Comparison of ENCODE assay signal across 8 cellular contexts in genomic region chrX:9995855-9996339, GRCh38. TPM values are rescaled to one million over a fixed set of nuclear protein-coding genes. Genes with fewer than 3 reads are reported as not detected.
DNase-seq lines count a peak whose midpoint lies in the region; ATAC-seq, FAIRE-seq and TF ChIP-seq lines count a peak whose summit lies in the region.

No MANE protein-coding gene starts in this region.

- no peaks in the 10 kb centered on the region for H3K9me2 ChIP-seq in PC-3 (replicated peaks; ENCODE audit: low read length)

- peak overlapping the region; percentile 75 for H3K4me3 Mint-ChIP-seq in activated T-helper 2 cell treated with anti-CD3 and anti-CD28 coated beads, Interferon-gamma antibody, Interleukin-2, Interleukin-4, amounts not matched to agents 10 μg/mL and 5 μg/mL and 100 μg/mL, durations not matched to agents 14 hours and 24 hours and 36 hours (ENCODE audit: low read depth)

- ATAC-seq in A549 (peak; percentile 74 to 97), GM18511 (IDR thresholded peaks at IDR 0.05; ENCODE audit: unreplicated experiment) (peak; percentile 80), PC-3 (peak; percentile 64)

- peak overlapping the region; percentile 90 for H3K27ac Mint-ChIP-seq in activated T-helper 2 cell treated with anti-CD3 and anti-CD28 coated beads, Interferon-gamma antibody, Interleukin-2, Interleukin-4, amounts not matched to agents 10 μg/mL and 5 μg/mL and 100 μg/mL, durations not matched to agents 14 hours and 24 hours and 36 hours

- FAIRE-seq in A549 (lab: Jason Lieb, UNC), result peak; percentile 61

- H3K9me3 ChIP-seq in A549, result peaks cover 19% of the 10 kb centered on the region
- H3K9me3 ChIP-seq in PC-3 (ENCODE audit: low read length), result 0 out of 2 replicates have a peak, but pooled peaks cover 7% of the 10 kb centered on the region
- H3K9me3 ChIP-seq in testis, result no peaks in the 10 kb centered on the region

- CTCF ChIA-PET in A549 (lab: Yijun Ruan, JAX), result interaction anchor here (0.6 to 11.2 kb wide), 17 partner anchors 8 to 550 kb away, joined by 3 to 216 read pairs (median 3); no protein-coding TSS in a partner anchor
- CTCF ChIA-PET in PC-3 (lab: Charles Lee), result no interaction called here

- peak overlapping the region; percentile 52 to 73; a peak in 5 of 6 replicates for H3K27ac ChIP-seq in A549
- H3K27ac ChIP-seq in HL-60 (replicated peaks), result no peak overlapping the region
- H3K27ac ChIP-seq in PC-3 (ENCODE audit: low read length), result no peak overlapping the region
- H3K27ac ChIP-seq in testis, result no peak overlapping the region

- no peaks in the 10 kb centered on the region for H3K79me2 ChIP-seq in PC-3 (ENCODE audit: low read length)

- H3K4me2 ChIP-seq in A549 (peak overlapping the region; percentile 39; the same call in 2 of the 3 replicates), PC-3 (ENCODE audit: low read length) (no peak overlapping the region)

- no peaks in the 10 kb centered on the region for H3K36me3 Mint-ChIP-seq in activated T-helper 2 cell treated with anti-CD3 and anti-CD28 coated beads, Interferon-gamma antibody, Interleukin-2, Interleukin-4, amounts not matched to agents 10 μg/mL and 5 μg/mL and 100 μg/mL, durations not matched to agents 14 hours and 24 hours and 36 hours (ENCODE audit: low read depth)

- H3K4me1 Mint-ChIP-seq in activated T-helper 2 cell treated with anti-CD3 and anti-CD28 coated beads, Interferon-gamma antibody, Interleukin-2, Interleukin-4, amounts not matched to agents 10 μg/mL and 5 μg/mL and 100 μg/mL, durations not matched to agents 14 hours and 24 hours and 36 hours (ENCODE audit: low read depth), result peaks cover 17% of the 10 kb centered on the region

- H3K4me1 ChIP-seq in A549 (no peaks in the 10 kb centered on the region), PC-3 (ENCODE audit: insufficient read depth, low read length) (no peaks in the 10 kb centered on the region), testis (no peaks in the 10 kb centered on the region)

- TF ChIP-seq POLR2A in A549 (IDR thresholded peaks at IDR 0.05; ENCODE audit: low read length), result no peak
- TF ChIP-seq POLR2A in testis (IDR thresholded peaks at IDR 0.05), result no peak

- BruUV-seq in PC-3 (replicated peaks; lab: Mats Ljungman, UMichigan), result no TSS peak

- 20% methylated on average over 18 of the region's 18 CpGs for WGBS in A549 (ENCODE audit: missing lambda C conversion rate)
- 19% methylated on average over 15 to 18 of the region's 18 CpGs for WGBS in testis, 2 donors

- no peak overlapping the region for H3K9ac ChIP-seq in PC-3 (ENCODE audit: low read length)

- no peak overlapping the region for H3K4me3 ChIP-seq in A549
- no peak overlapping the region for H3K4me3 ChIP-seq in HL-60 (replicated peaks; ENCODE audit: insufficient read depth, low read length)
- no peak overlapping the region for H3K4me3 ChIP-seq in PC-3 (ENCODE audit: low read length)
- no peak overlapping the region for H3K4me3 ChIP-seq in fibroblast of the aortic adventitia (ENCODE audit: low read depth, low read length)
- no peak overlapping the region for H3K4me3 ChIP-seq in testis

- H3K27me3 ChIP-seq in HL-60 (ENCODE audit: insufficient read depth, poor library complexity, severe bottlenecking) (no peaks in the 10 kb centered on the region), PC-3 (ENCODE audit: low read length) (no peaks in the 10 kb centered on the region), testis (no peaks in the 10 kb centered on the region)

- intact Hi-C loops in PC-3 (cut with micrococcal nuclease) (loop anchor here (1.0 kb wide), 1 partner anchor 123 kb away; no protein-coding TSS in a partner anchor), testis (cut with DNase I; ENCODE audit: low total_unique reads) (loop anchor here (5.0 kb wide), 1 partner anchor 121 kb away; no protein-coding TSS in a partner anchor)
- intact Hi-C loops in activated T-helper 2 cell treated with anti-CD3 and anti-CD28 coated beads, Interferon-gamma antibody, Interleukin-2, Interleukin-4, amounts not matched to agents 10 μg/mL and 5 μg/mL and 100 μg/mL, durations not matched to agents 14 hours and 24 hours and 36 hours (cut with micrococcal nuclease), result loop anchor here (1.0 to 5.0 kb wide), 5 partner anchors 19 to 124 kb away; no protein-coding TSS in a partner anchor

- H2AFZ ChIP-seq in PC-3 (ENCODE audit: low read length), result no peak overlapping the region

- H3K36me3 ChIP-seq in PC-3 (ENCODE audit: low read depth, low read length), result peaks cover 4% of the 10 kb centered on the region; the same call in 1 of the 2 replicates
- H3K36me3 ChIP-seq in testis (ENCODE audit: low read depth, missing control alignments), result no peaks in the 10 kb centered on the region

- H3K9me3 Mint-ChIP-seq in activated T-helper 2 cell treated with anti-CD3 and anti-CD28 coated beads, Interferon-gamma antibody, Interleukin-2, Interleukin-4, amounts not matched to agents 10 μg/mL and 5 μg/mL and 100 μg/mL, durations not matched to agents 14 hours and 24 hours and 36 hours, result no peaks in the 10 kb centered on the region

- TF ChIP-seq RAD21 in A549 (conservative IDR thresholded peaks at IDR 0.05 in 1 of 2, IDR thresholded peaks at IDR 0.05 in 1 of 2), result peak; percentile 98 to 99

- TF ChIP-seq EP300 in A549 (IDR thresholded peaks at IDR 0.05), result no peak

- DNase-seq in A549 (ENCODE audit: low read depth in 1 of 2, low spot score in 1 of 2), result peak; percentile 68 to 88
- peak; percentile 27 to 70 for DNase-seq in HL-60 (ENCODE audit: low read depth in 1 of 2, low spot score in 1 of 2)
- peak; percentile 74 for DNase-seq in PC-3
- peak; percentile 51 for DNase-seq in activated T-helper 2 cell treated with anti-CD3 and anti-CD28 coated beads, Interferon-gamma antibody, Interleukin-2, Interleukin-4, amounts not matched to agents 10 μg/mL and 5 μg/mL and 100 μg/mL, durations not matched to agents 14 hours and 24 hours and 36 hours (ENCODE audit: low spot score)
- DNase-seq in fibroblast of the aortic adventitia (ENCODE audit: low read depth), result peak; percentile 90
- DNase-seq in nucleus accumbens (lab: John Stamatoyannopoulos, UW), result peak in 53 of 56 donors; percentile 2 to 88 (median 58)
- DNase-seq in testis, result peak; percentile 89

- POLR2A ChIA-PET in A549 (lab: Yijun Ruan, JAX), result no interaction called here
- POLR2A ChIA-PET in PC-3 (lab: Charles Lee; ENCODE audit: unreplicated experiment), result no interaction called here

- no peaks in the 10 kb centered on the region for H3F3A ChIP-seq in PC-3 (ENCODE audit: low read length, unreplicated experiment)

- H4K20me1 ChIP-seq in PC-3 (ENCODE audit: low read length), result no peaks in the 10 kb centered on the region

- TF ChIP-seq CTCF in A549 (IDR thresholded peaks at IDR 0.05) (peak; percentile 94), HL-60 (IDR thresholded peaks at IDR 0.05; ENCODE audit: insufficient read depth, low read length) (peak; percentile 43), PC-3 (conservative IDR thresholded peaks at IDR 0.05; ENCODE audit: low read depth, low read length) (peak; percentile 88), fibroblast of the aortic adventitia (IDR thresholded peaks at IDR 0.05; ENCODE audit: insufficient read depth, low read length) (peak; percentile 86), testis (IDR thresholded peaks at IDR 0.05) (peak; percentile 84 to 98 (median 95))

- H3K27me3 Mint-ChIP-seq in activated T-helper 2 cell treated with anti-CD3 and anti-CD28 coated beads, Interferon-gamma antibody, Interleukin-2, Interleukin-4, amounts not matched to agents 10 μg/mL and 5 μg/mL and 100 μg/mL, durations not matched to agents 14 hours and 24 hours and 36 hours (ENCODE audit: low read depth), result no peaks in the 10 kb centered on the region

TF ChIP-seq in A549, 52 proteins besides CTCF, POLR2A, EP300 and RAD21:
- TF ChIP-seq GATA3 (IDR thresholded peaks at IDR 0.05; ENCODE audit: borderline replicate concordance), result peak; percentile 41; the same call in 1 of the 2 replicates
- TF ChIP-seq MAFK (IDR thresholded peaks at IDR 0.05; ENCODE audit: partially characterized antibody), result no peak
- TF ChIP-seq EHMT2 (IDR thresholded peaks at IDR 0.05; ENCODE audit: low read depth), result no peak
- TF ChIP-seq FOXS1 (CRISPR knock-in tag; IDR thresholded peaks at IDR 0.05), result no peak
- no peak for TF ChIP-seq FOSB (CRISPR knock-in tag; IDR thresholded peaks at IDR 0.05)
- no peak for TF ChIP-seq ESRRA (IDR thresholded peaks at IDR 0.05; ENCODE audit: borderline replicate concordance, low read length)
- TF ChIP-seq ATOH8 (CRISPR knock-in tag; IDR thresholded peaks at IDR 0.05; ENCODE audit: low read depth), result no peak
- no peak for TF ChIP-seq HOXA7 (CRISPR knock-in tag; IDR thresholded peaks at IDR 0.05)
- TF ChIP-seq SMC3 (IDR thresholded peaks at IDR 0.05), result peak; percentile 100

RNA-seq across cellular contexts. Expression of gene CLDN34, which starts 28.7 kb away (rescaled TPM):
- polyA plus RNA-seq in A549 (2011; rRNA removed), result not detected in 2 replicates
- polyA plus RNA-seq in A549 (2012; cell fraction: cytosol; rRNA removed), result not detected in 2 replicates
- not detected in 2 replicates for polyA plus RNA-seq in A549 (2012; cell fraction: nucleus; rRNA removed)
- not detected in 3 replicates for polyA plus RNA-seq in A549 (2017; fragmentation: RNase III; extraction: RNeasy Plus Mini Kit Qiagen cat#74134 plus additional on column Dnase treatment)
- not detected in 2 replicates for polyA minus RNA-seq in A549 (2011; rRNA and poly(A)+ RNA removed)
- total RNA-seq in PC-3 (2014; rRNA removed), result 0.66 TPM in 1 of 2 replicates, not detected in the other
- total RNA-seq in activated T-helper 2 cell treated with anti-CD3 and anti-CD28 coated beads, Interferon-gamma antibody, Interleukin-2, Interleukin-4, amounts not matched to agents 10 μg/mL and 5 μg/mL and 100 μg/mL, durations not matched to agents 14 hours and 24 hours and 36 hours, result not detected in 2 replicates
- not detected in 2 replicates for total RNA-seq in fibroblast of the aortic adventitia (ENCODE audit: low replicate concordance)
- 1 to 10 TPM; 1.2 to 4.3 TPM for total RNA-seq in testis
- 3.0 TPM for polyA plus RNA-seq in testis (ENCODE audit: insufficient read depth, low read depth, low replicate concordance)

Comparison
In these comparisons a context has a peak if more than half of its experiments do, and no peak if none do; other contexts are left out.
1. H3K27ac ChIP-seq: peak in A549 (2 of 2); none in HL-60 (single experiment), PC-3 (single experiment) and testis (0 of 2).
2. CTCF ChIP-seq: peak in every context shown above with its lines; median percentile 95 in testis; 94 in A549; 88 in PC-3; 86 in fibroblast of the aortic adventitia; 43 in HL-60.
3. Peak in every context shown above with its lines, with median percentiles within 50 percentile points of each other: ATAC-seq and DNase-seq.